9 cellular contexts compared by ENCODE assay signal in genomic region chr9:108271646-108272349, GRCh38.
DNase-seq lines count a peak whose midpoint lies in the region; ATAC-seq, FAIRE-seq and TF ChIP-seq lines count a peak whose summit lies in the region.
"Had no signal": no experiment of that assay in that cellular context is flagged by ENCODE, and none has a peak within 500 bp of the region (broad histone marks: within the 10 kb centered on the region; RNA-seq: fewer than 3 reads in every experiment).

No MANE protein-coding gene starts in this region.

- peak; percentile 31 for ATAC-seq in GM18868 (IDR thresholded peaks at IDR 0.05; ENCODE audit: unreplicated experiment)
- ATAC-seq in naive thymus-derived CD4-positive, alpha-beta T cell, result no peak

- POLR2A ChIA-PET in naive thymus-derived CD4-positive, alpha-beta T cell (lab: Charles Lee), result no interaction called here

- no peak overlapping the region for H3K4me3 ChIP-seq in kidney epithelial cell (ENCODE audit: low read depth, low read length)
- no peak overlapping the region for H3K4me3 ChIP-seq in naive thymus-derived CD4-positive, alpha-beta T cell (ENCODE audit: low read length)

- no peaks in the 10 kb centered on the region for H3K27me3 ChIP-seq in kidney epithelial cell (ENCODE audit: control insufficient read depth, insufficient read depth, low read length)
- H3K27me3 ChIP-seq in naive thymus-derived CD4-positive, alpha-beta T cell (ENCODE audit: control insufficient read depth in 2 of 2, insufficient read depth in 2 of 2, low read length in 2 of 2), result no peaks in the 10 kb centered on the region

- no peaks in the 10 kb centered on the region for H3K9me3 ChIP-seq in naive thymus-derived CD4-positive, alpha-beta T cell (ENCODE audit: control insufficient read depth in 2 of 3, low read length in 3 of 3)

- no peak overlapping the region for H3K27ac Mint-ChIP-seq in naive thymus-derived CD4-positive, alpha-beta T cell
- H3K27ac Mint-ChIP-seq: T-helper 1 cell treated with Interleukin-12 subunit alpha and Interleukin-12 subunit beta and Interleukin-4 antibody, amounts not matched to agents 30 μg/mL and 1 μg/mL, for 36 hours had no signal

- H3K9me3 Mint-ChIP-seq in naive thymus-derived CD4-positive, alpha-beta T cell, result peaks cover 0 to 19% (median 6%) of the 10 kb centered on the region in 11 donors

- H3K27me3 Mint-ChIP-seq in naive thymus-derived CD4-positive, alpha-beta T cell, result peaks cover 0 to 12% (median 0%) of the 10 kb centered on the region in 5 donors

- H3K4me1 Mint-ChIP-seq in naive thymus-derived CD4-positive, alpha-beta T cell, result no peaks in the 10 kb centered on the region

- DNase-seq in NCI-H1436 treated with DMSO at 0.1 percent for 48 hours (lab: John Stamatoyannopoulos, UW) (peak; percentile 95), astrocyte of the hippocampus (ENCODE audit: low read depth, low spot score) (peak; percentile 71), kidney epithelial cell (ENCODE audit: low read depth) (peak; percentile 75), urothelium cell line (ENCODE audit: low spot score) (peak; percentile 30), OCI-M2 (lab: John Stamatoyannopoulos, UW; ENCODE audit: unreplicated experiment) (no peak), posterior vena cava (ENCODE audit: low spot score) (no peak)
- DNase-seq in naive thymus-derived CD4-positive, alpha-beta T cell, result no peak

- no peaks in the 10 kb centered on the region for H3K36me3 ChIP-seq in kidney epithelial cell (ENCODE audit: control insufficient read depth, insufficient read depth, low read length)
- no peaks in the 10 kb centered on the region for H3K36me3 ChIP-seq in naive thymus-derived CD4-positive, alpha-beta T cell (ENCODE audit: control insufficient read depth in 2 of 3, insufficient read depth in 3 of 3, low read length in 3 of 3)

- no peak for FAIRE-seq in urothelium cell line (lab: Jason Lieb, UNC)

- H3K36me3 Mint-ChIP-seq in naive thymus-derived CD4-positive, alpha-beta T cell, result peaks cover 0 to 9% (median 0%) of the 10 kb centered on the region in 5 donors

- CTCF ChIA-PET in naive thymus-derived CD4-positive, alpha-beta T cell (lab: Charles Lee), result no interaction called here

- no peaks in the 10 kb centered on the region for H3K4me1 ChIP-seq in naive thymus-derived CD4-positive, alpha-beta T cell (ENCODE audit: control insufficient read depth in 2 of 2, insufficient read depth in 2 of 2, low read length in 2 of 2)

- no peak overlapping the region for H3K4me3 Mint-ChIP-seq in naive thymus-derived CD4-positive, alpha-beta T cell
- H3K4me3 Mint-ChIP-seq: T-helper 1 cell treated with Interleukin-12 subunit alpha and Interleukin-12 subunit beta and Interleukin-4 antibody, amounts not matched to agents 30 μg/mL and 1 μg/mL, for 36 hours had no signal

- no peak overlapping the region for H3K27ac ChIP-seq in naive thymus-derived CD4-positive, alpha-beta T cell (ENCODE audit: low read depth, low read length)

- TF ChIP-seq CTCF in kidney epithelial cell (IDR thresholded peaks at IDR 0.05; ENCODE audit: insufficient read depth, low read length, poor library complexity, severe bottlenecking), result no peak

- intact Hi-C loops in naive thymus-derived CD4-positive, alpha-beta T cell (cut with micrococcal nuclease), result no loop called here
- intact Hi-C loops in posterior vena cava (cut with DNase I), result loop anchor here in 1 of 2 donors (10.0 kb wide), 1 partner anchor 787 kb away; the partner anchor contains the start of gene KLF4

Comparison
In these comparisons a context has a peak if more than half of its experiments do, and no peak if none do; other contexts are left out.
1. DNase-seq: peak in NCI-H1436 treated with DMSO at 0.1 percent for 48 hours (single experiment), astrocyte of the hippocampus (single experiment), kidney epithelial cell (single experiment) and urothelium cell line (single experiment); none in naive thymus-derived CD4-positive, alpha-beta T cell (0 of 9), OCI-M2 (single experiment) and posterior vena cava (single experiment).